Comparison of ENCODE assay signal across 28 cellular contexts in genomic region chr9:5596173-5596572, GRCh38. TPM values are rescaled to one million over a fixed set of nuclear protein-coding genes. Genes with fewer than 3 reads are reported as not detected.
A peak's percentile ranks its signal among the peaks of the same experiment; 100 is the strongest.
DNase-seq lines count a peak whose midpoint lies in the region; ATAC-seq, FAIRE-seq and TF ChIP-seq lines count a peak whose summit lies in the region.
"Had no signal": no experiment of that assay in that cellular context is flagged by ENCODE, and none has a peak within 500 bp of the region (broad histone marks: within the 10 kb centered on the region; RNA-seq: fewer than 3 reads in every experiment).

No MANE protein-coding gene starts in this region.

- ATAC-seq in CD4-positive, CD25-positive, alpha-beta regulatory T cell (ENCODE audit: low read depth in 2 of 2) = no peak
- ATAC-seq in HG03108 (IDR thresholded peaks at IDR 0.05; ENCODE audit: unreplicated experiment) = no peak
- ATAC-seq: left ventricle myocardium superior; naive thymus-derived CD8-positive, alpha-beta T cell; SK-N-SH treated with all-trans-retinoic acid at 6 μM for 48 hours; upper lobe of right lung had no signal

- no peak for DNase-seq in CD4-positive, CD25-positive, alpha-beta regulatory T cell
- no peak for DNase-seq in GM12891 (ENCODE audit: insufficient read length, low spot score)
- peak; percentile 42 for DNase-seq in fibroblast of pulmonary artery (ENCODE audit: low read depth)
- no peak for DNase-seq in effector CD8-positive, alpha-beta T cell (lab: John Stamatoyannopoulos, UW)
- DNase-seq in kidney tubule cell (ENCODE audit: low spot score) = no peak
- no peak for DNase-seq in SHP77 treated with DMSO at 0.1 percent for 48 hours (lab: John Stamatoyannopoulos, UW)
- DNase-seq: activated CD4-positive, alpha-beta memory T cell treated with anti-CD3 and anti-CD28 coated beads for 36 hours; activated effector memory CD4-positive, alpha-beta T cell treated with Interleukin-2 at 50 U/mL for 16 hours; activated naive CD8-positive, alpha-beta T cell treated with anti-CD3 and anti-CD28 coated beads, Interleukin-2, amount 10 ng/mL, durations not matched to agents 7 days and 5 days; Caco-2; central memory CD4-positive, alpha-beta T cell; foreskin fibroblast; HCEC 1CT; immature natural killer cell; left ventricle myocardium superior; naive thymus-derived CD8-positive, alpha-beta T cell; NCI-H1092; NCI-H2081; NCI-H510A treated with DMSO at 0.1 percent for 48 hours; T-helper 9 cell; upper lobe of right lung had no signal

- peak; percentile 85 for FAIRE-seq in GM12891 (lab: Jason Lieb, UNC)

- H3K36me3 Mint-ChIP-seq in CD4-positive, CD25-positive, alpha-beta regulatory T cell = no peaks in the 10 kb centered on the region
- H3K36me3 Mint-ChIP-seq: activated CD4-positive, alpha-beta memory T cell treated with anti-CD3 and anti-CD28 coated beads for 36 hours; immature natural killer cell; mesothelial cell of epicardium; naive thymus-derived CD8-positive, alpha-beta T cell had no signal

- no peak overlapping the region for H3K9ac ChIP-seq in OCI-LY3 (ENCODE audit: low read length)

- no peaks in the 10 kb centered on the region for H3K9me3 ChIP-seq in CD4-positive, CD25-positive, alpha-beta regulatory T cell (ENCODE audit: control insufficient read depth in 2 of 2, low read length in 2 of 2)
- no peaks in the 10 kb centered on the region for H3K9me3 ChIP-seq in OCI-LY3 (ENCODE audit: insufficient read depth, low read length)
- H3K9me3 ChIP-seq: Caco-2, upper lobe of right lung had no signal

- H3K4me3 ChIP-seq in CD4-positive, CD25-positive, alpha-beta regulatory T cell (ENCODE audit: low read depth, low read length) = no peak overlapping the region
- H3K4me3 ChIP-seq in OCI-LY3 (ENCODE audit: low read length) (no peak overlapping the region), fibroblast of pulmonary artery (replicated peaks; ENCODE audit: low read depth, low read length) (no peak overlapping the region)
- H3K4me3 ChIP-seq: upper lobe of right lung had no signal

- peaks cover 6 to 11% (median 9%) of the 10 kb centered on the region in 4 donors for H3K4me1 Mint-ChIP-seq in CD4-positive, CD25-positive, alpha-beta regulatory T cell

- H3K27me3 ChIP-seq in CD4-positive, CD25-positive, alpha-beta regulatory T cell (ENCODE audit: control insufficient read depth, insufficient read depth, low read length) = peaks cover 2% of the 10 kb centered on the region
- H3K27me3 ChIP-seq in OCI-LY3 (ENCODE audit: low read depth, low read length) = peaks cover 6% of the 10 kb centered on the region
- H3K27me3 ChIP-seq: upper lobe of right lung had no signal

- H3K4me2 ChIP-seq in OCI-LY3 (ENCODE audit: low read length) = peak overlapping the region; percentile 20; the same call in 1 of the 2 replicates

- no peak for TF ChIP-seq POLR2A in GM12891 (IDR thresholded peaks at IDR 0.05; ENCODE audit: low read depth, low read length)

- H3K79me2 ChIP-seq in OCI-LY3 (ENCODE audit: low read length) = no peaks in the 10 kb centered on the region

- no peak overlapping the region for H3K27ac ChIP-seq in CD4-positive, CD25-positive, alpha-beta regulatory T cell (ENCODE audit: insufficient read depth, low read length, poor library complexity, severe bottlenecking)
- no peak overlapping the region for H3K27ac ChIP-seq in OCI-LY3 (ENCODE audit: low read length)
- H3K27ac ChIP-seq: epithelial cell of prostate, HL-60, RWPE1, upper lobe of right lung had no signal

- peaks cover 8% of the 10 kb centered on the region for H3K4me1 ChIP-seq in CD4-positive, CD25-positive, alpha-beta regulatory T cell (ENCODE audit: control insufficient read depth, insufficient read depth, low read length, poor library complexity, severe bottlenecking)
- H3K4me1 ChIP-seq in OCI-LY3 (ENCODE audit: low read length) = peaks cover 54% of the 10 kb centered on the region
- H3K4me1 ChIP-seq: Caco-2, upper lobe of right lung had no signal

- H3K4me3 Mint-ChIP-seq in CD4-positive, CD25-positive, alpha-beta regulatory T cell = no peak overlapping the region
- H3K4me3 Mint-ChIP-seq: activated CD4-positive, alpha-beta memory T cell treated with anti-CD3 and anti-CD28 coated beads for 36 hours; activated naive CD8-positive, alpha-beta T cell treated with anti-CD3 and anti-CD28 coated beads, Interleukin-2, amount 10 ng/mL, durations not matched to agents 7 days and 5 days; immature natural killer cell; mesothelial cell of epicardium; naive thymus-derived CD8-positive, alpha-beta T cell had no signal

- no peaks in the 10 kb centered on the region for H3K27me3 Mint-ChIP-seq in CD4-positive, CD25-positive, alpha-beta regulatory T cell
- H3K27me3 Mint-ChIP-seq: activated CD4-positive, alpha-beta memory T cell treated with anti-CD3 and anti-CD28 coated beads for 36 hours; activated naive CD8-positive, alpha-beta T cell treated with anti-CD3 and anti-CD28 coated beads, Interleukin-2, amount 10 ng/mL, durations not matched to agents 7 days and 5 days; naive thymus-derived CD8-positive, alpha-beta T cell had no signal

- no peaks in the 10 kb centered on the region for H4K20me1 ChIP-seq in OCI-LY3 (ENCODE audit: insufficient read depth, low read length)

- no peaks in the 10 kb centered on the region for H3K9me3 Mint-ChIP-seq in CD4-positive, CD25-positive, alpha-beta regulatory T cell
- H3K9me3 Mint-ChIP-seq: activated CD4-positive, alpha-beta memory T cell treated with anti-CD3 and anti-CD28 coated beads for 36 hours; activated naive CD8-positive, alpha-beta T cell treated with anti-CD3 and anti-CD28 coated beads, Interleukin-2, amount 10 ng/mL, durations not matched to agents 7 days and 5 days; immature natural killer cell; mesothelial cell of epicardium; naive thymus-derived CD8-positive, alpha-beta T cell had no signal

- no peak overlapping the region for H2AFZ ChIP-seq in OCI-LY3 (ENCODE audit: low read depth, low read length)

- H3K36me3 ChIP-seq in CD4-positive, CD25-positive, alpha-beta regulatory T cell (ENCODE audit: control insufficient read depth, insufficient read depth, low read length) = no peaks in the 10 kb centered on the region
- H3K36me3 ChIP-seq in OCI-LY3 (replicated peaks; ENCODE audit: low read depth, low read length) = no peaks in the 10 kb centered on the region
- H3K36me3 ChIP-seq: upper lobe of right lung had no signal

- H3K27ac Mint-ChIP-seq in CD4-positive, CD25-positive, alpha-beta regulatory T cell = peak overlapping the region in 2 of 3 donors; percentile 31 to 65
- H3K27ac Mint-ChIP-seq: activated CD4-positive, alpha-beta memory T cell treated with anti-CD3 and anti-CD28 coated beads for 36 hours; activated naive CD8-positive, alpha-beta T cell treated with anti-CD3 and anti-CD28 coated beads, Interleukin-2, amount 10 ng/mL, durations not matched to agents 7 days and 5 days; immature natural killer cell; mesothelial cell of epicardium; naive thymus-derived CD8-positive, alpha-beta T cell had no signal

- TF ChIP-seq CTCF in OCI-LY3 (IDR thresholded peaks at IDR 0.05; ENCODE audit: low read depth, low read length) = no peak
- TF ChIP-seq CTCF in fibroblast of pulmonary artery (IDR thresholded peaks at IDR 0.05; ENCODE audit: low read length, missing control alignments) = no peak

TF ChIP-seq in GM12891, 5 proteins besides CTCF, POLR2A, EP300 and RAD21:
- TF ChIP-seq TAF1 (IDR thresholded peaks at IDR 0.05; ENCODE audit: low read depth, low read length) = no peak
- no peak for TF ChIP-seq POU2F2 (IDR thresholded peaks at IDR 0.05; ENCODE audit: low read depth, low read length)
- TF ChIP-seq PAX5 (IDR thresholded peaks at IDR 0.05; ENCODE audit: insufficient read depth, low read length, severe bottlenecking) = no peak
- TF ChIP-seq SPI1 (IDR thresholded peaks at IDR 0.05; ENCODE audit: low read depth, low read length) = no peak
- TF ChIP-seq POLR2AphosphoS5 (IDR thresholded peaks at IDR 0.05; ENCODE audit: low read depth, low read length) = no peak

RNA-seq across cellular contexts. Expression of gene RIC1, which starts 32.7 kb away (rescaled TPM):
- 29.9 TPM for total RNA-seq in CD4-positive, CD25-positive, alpha-beta regulatory T cell
- 1 to 10 TPM; 5.0 to 8.8 (median 6.4) TPM for polyA plus RNA-seq in CD4-positive, CD25-positive, alpha-beta regulatory T cell
- 13.3 TPM for polyA plus RNA-seq in GM12891 (2012; ENCODE audit: low read depth, missing spikeins)
